ENCODE assay signal across 8 cellular contexts in the genomic region with DNA sequence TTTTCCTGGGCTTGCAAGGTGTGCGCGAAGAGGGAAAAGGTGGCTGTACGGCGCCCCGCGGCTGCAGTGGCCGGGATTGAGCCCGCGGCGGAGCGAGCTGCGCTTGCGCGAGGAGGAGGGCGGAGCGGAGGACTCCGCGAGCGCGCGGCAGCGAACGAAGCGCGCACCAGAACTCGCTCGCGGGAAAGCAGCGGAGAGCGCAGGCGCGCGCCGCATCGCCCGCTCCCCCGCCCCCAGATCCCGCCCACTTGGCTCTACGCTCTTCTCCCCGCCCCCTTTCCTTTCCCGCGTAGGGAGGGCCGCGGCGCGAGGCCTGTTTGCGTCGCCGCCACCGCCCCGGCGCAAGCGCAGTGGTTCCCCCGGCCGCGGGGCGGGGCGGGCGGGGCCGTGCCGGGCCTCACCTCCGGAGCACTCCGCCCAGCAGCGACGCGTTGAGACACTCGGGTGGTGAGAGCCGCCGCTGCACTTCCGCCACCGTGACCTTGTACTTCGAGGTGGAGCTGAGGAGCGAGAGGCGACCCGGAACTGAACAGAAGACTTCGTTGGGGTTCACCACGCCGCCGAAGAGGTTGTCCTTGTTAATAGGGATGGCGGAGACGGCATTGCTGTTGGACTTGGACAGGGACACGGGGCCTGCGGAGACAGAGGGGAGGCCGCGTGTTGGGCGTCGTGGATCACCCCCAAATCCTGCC. TPM values are rescaled to one million over a fixed set of nuclear protein-coding genes. Genes with fewer than 3 reads are reported as not detected.
DNase-seq lines count a peak whose midpoint lies in the region; ATAC-seq and TF ChIP-seq lines count a peak whose summit lies in the region.

No MANE protein-coding gene starts in this region.

- H3K4me1 ChIP-seq in Karpas-422 (ENCODE audit: low read length) (peaks cover 22% of the 10 kb centered on the region), neuron (ENCODE audit: insufficient read depth, low read length) (peaks cover 11% of the 10 kb centered on the region), stomach smooth muscle (ENCODE audit: control insufficient read depth, insufficient read depth, low read length) (peaks cover 12% of the 10 kb centered on the region)

- peak; percentile 58 for TF ChIP-seq CTCF in fibroblast of the aortic adventitia (IDR thresholded peaks at IDR 0.05; ENCODE audit: insufficient read depth, low read length)

- peak overlapping the region; percentile 95 for H2AFZ ChIP-seq in Karpas-422 (ENCODE audit: low read length)
- peak overlapping the region; percentile 81 for H2AFZ ChIP-seq in neuron (ENCODE audit: low read depth, low read length)

- H3K27ac Mint-ChIP-seq in activated T-helper 17 cell treated with anti-CD3 and anti-CD28 coated beads, Interleukin-2, amount 50 U/mL, for 72 hours: no peak overlapping the region

- H3K4me2 ChIP-seq in Karpas-422 (ENCODE audit: low read depth, low read length, poor library complexity, severe bottlenecking): peak overlapping the region; percentile 98

- peak; percentile 93 for ATAC-seq in GM21825 (IDR thresholded peaks at IDR 0.05; ENCODE audit: unreplicated experiment)
- ATAC-seq in activated T-helper 17 cell treated with anti-CD3 and anti-CD28 coated beads, Interleukin-2, amount 50 U/mL, for 72 hours (replicated peaks): peak; percentile 96

- H3K27me3 Mint-ChIP-seq in activated T-helper 17 cell treated with anti-CD3 and anti-CD28 coated beads, Interleukin-2, amount 50 U/mL, for 72 hours: peaks cover 25% of the 10 kb centered on the region

- no peaks in the 10 kb centered on the region for H3K9me2 ChIP-seq in Karpas-422 (replicated peaks; ENCODE audit: insufficient read depth, low read length)

- no peaks in the 10 kb centered on the region for H3K36me3 ChIP-seq in Karpas-422 (ENCODE audit: insufficient read depth, low read length)
- H3K36me3 ChIP-seq in neuron (ENCODE audit: insufficient read depth, low read length): no peaks in the 10 kb centered on the region
- no peaks in the 10 kb centered on the region for H3K36me3 ChIP-seq in stomach smooth muscle (ENCODE audit: control insufficient read depth in 2 of 2, insufficient read depth in 2 of 2, low read length in 2 of 2)

- H3K9me3 Mint-ChIP-seq in activated T-helper 17 cell treated with anti-CD3 and anti-CD28 coated beads, Interleukin-2, amount 50 U/mL, for 72 hours: peaks cover 9% of the 10 kb centered on the region

- no peaks in the 10 kb centered on the region for H3K9me3 ChIP-seq in Karpas-422 (ENCODE audit: low read length)
- H3K9me3 ChIP-seq in neuron (ENCODE audit: low read length): no peaks in the 10 kb centered on the region
- no peaks in the 10 kb centered on the region for H3K9me3 ChIP-seq in stomach smooth muscle (ENCODE audit: control insufficient read depth in 2 of 2, low read length in 2 of 2)

- H3K4me3 ChIP-seq in Karpas-422 (ENCODE audit: low read length) (peak overlapping the region; percentile 76), fibroblast of the aortic adventitia (ENCODE audit: low read depth, low read length) (peak overlapping the region; percentile 77), neuron (ENCODE audit: low read length) (peak overlapping the region; percentile 71), stomach smooth muscle (ENCODE audit: low read length in 2 of 2) (peak overlapping the region; percentile 78 to 84)

- H3K36me3 Mint-ChIP-seq in activated T-helper 17 cell treated with anti-CD3 and anti-CD28 coated beads, Interleukin-2, amount 50 U/mL, for 72 hours (ENCODE audit: low read depth): peaks cover 2% of the 10 kb centered on the region

- no peaks in the 10 kb centered on the region for H4K20me1 ChIP-seq in Karpas-422 (ENCODE audit: insufficient read depth, low read depth, low read length)

- no peaks in the 10 kb centered on the region for H3K79me2 ChIP-seq in Karpas-422 (ENCODE audit: low read length)

- DNase-seq in ELR (ENCODE audit: low read depth) (peak; percentile 99), Karpas-422 (peak; percentile 99), RPMI7951 (ENCODE audit: low read depth) (peak; percentile 97), fibroblast of the aortic adventitia (ENCODE audit: low read depth) (peak; percentile 94)

- H3K27ac ChIP-seq in Karpas-422 (ENCODE audit: low read length): no peak overlapping the region
- H3K27ac ChIP-seq in stomach smooth muscle (ENCODE audit: low read length): no peak overlapping the region

- peak overlapping the region; percentile 68 for H3K4me3 Mint-ChIP-seq in activated T-helper 17 cell treated with anti-CD3 and anti-CD28 coated beads, Interleukin-2, amount 50 U/mL, for 72 hours

- H3K27me3 ChIP-seq in Karpas-422 (ENCODE audit: low read length) (no peaks in the 10 kb centered on the region), neuron (ENCODE audit: insufficient read depth, low read length) (peaks cover 53% of the 10 kb centered on the region), stomach smooth muscle (ENCODE audit: control insufficient read depth in 1 of 2, insufficient read depth in 2 of 2, low read length in 2 of 2) (peaks cover 27 to 52% of the 10 kb centered on the region in 2 donors)

- no peaks in the 10 kb centered on the region for H3K4me1 Mint-ChIP-seq in activated T-helper 17 cell treated with anti-CD3 and anti-CD28 coated beads, Interleukin-2, amount 50 U/mL, for 72 hours

- H3K9ac ChIP-seq in Karpas-422 (ENCODE audit: low read length): peak overlapping the region; percentile 71
- H3K9ac ChIP-seq in stomach smooth muscle (ENCODE audit: low read length in 2 of 2): peak overlapping the region; percentile 4 to 43

RNA-seq across cellular contexts. Expression of a gene that starts 10.6 kb away (rescaled TPM):
- 0.22 and 0.34 TPM in 2 replicates for total RNA-seq in Karpas-422 (2014; rRNA removed; shearing (Covaris generic); ENCODE audit: low replicate concordance)
- total RNA-seq in RPMI7951 (2014; rRNA removed; shearing (Covaris generic)): 8.9 and 9.0 TPM in 2 replicates
- under 1 TPM in 1 of 2 donors, not detected in 1; 0.52 TPM for total RNA-seq in activated T-helper 17 cell treated with anti-CD3 and anti-CD28 coated beads, Interleukin-2, amount 50 U/mL, for 72 hours
- total RNA-seq in fibroblast of the aortic adventitia (ENCODE audit: low replicate concordance): 1.4 TPM in 1 of 2 replicates, not detected in the other
